In the genomic region with DNA sequence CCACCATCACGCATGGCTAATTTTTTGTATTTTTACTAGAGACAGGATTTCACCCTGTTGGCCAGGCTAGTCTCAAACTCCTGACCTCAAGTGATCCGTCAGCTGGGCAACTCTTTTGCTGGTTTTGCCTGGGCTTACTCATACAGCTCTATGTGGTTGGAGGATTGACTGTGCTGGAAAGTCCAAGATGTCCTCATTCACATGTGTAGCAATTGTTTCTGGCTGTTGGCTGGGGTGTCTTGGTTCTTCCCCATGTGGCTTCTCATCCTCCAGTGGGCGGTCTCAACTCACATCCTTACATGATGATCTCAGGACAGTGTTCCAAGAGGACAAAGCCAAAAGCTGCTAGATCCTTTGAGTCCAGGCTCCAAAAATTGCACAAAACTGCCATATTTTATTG, we compare ENCODE assay signal across 12 cellular contexts. TPM values are rescaled to one million over a fixed set of nuclear protein-coding genes. Genes with fewer than 3 reads are reported as not detected.
DNase-seq lines count a peak whose midpoint lies in the region; ATAC-seq and TF ChIP-seq lines count a peak whose summit lies in the region.
"Had no signal": no experiment of that assay in that cellular context is flagged by ENCODE, and none has a peak within 500 bp of the region (broad histone marks: within the 10 kb centered on the region; RNA-seq: fewer than 3 reads in every experiment).

No MANE protein-coding gene starts in this region.

- CTCF ChIA-PET in PC-9 (lab: Charles Lee), result no interaction called here

- H3K4me1 ChIP-seq in upper lobe of left lung (no peaks in the 10 kb centered on the region), PC-9 (replicated peaks; ENCODE audit: insufficient read depth) (no peaks in the 10 kb centered on the region)
- H3K4me1 ChIP-seq: tibial artery had no signal

- intact Hi-C loops in PC-9 (cut with micrococcal nuclease; ENCODE audit: unreplicated experiment), result no loop called here

- H3K27me3 ChIP-seq in upper lobe of left lung (no peaks in the 10 kb centered on the region), PC-9 (ENCODE audit: insufficient read depth, low read depth) (no peaks in the 10 kb centered on the region)
- H3K27me3 ChIP-seq: tibial artery had no signal

- no peak for TF ChIP-seq POLR2A in upper lobe of left lung (IDR thresholded peaks at IDR 0.05)

- H3K27ac ChIP-seq in upper lobe of left lung (no peak overlapping the region), PC-9 (no peak overlapping the region)
- H3K27ac ChIP-seq: tibial artery had no signal

- no peaks in the 10 kb centered on the region for H3K79me2 ChIP-seq in PC-9 (ENCODE audit: low read depth)

- TF ChIP-seq EP300 in upper lobe of left lung (IDR thresholded peaks at IDR 0.05), result no peak

- TF ChIP-seq CTCF in upper lobe of left lung (IDR thresholded peaks at IDR 0.05) (no peak), PC-9 (conservative IDR thresholded peaks at IDR 0.05) (no peak)

- POLR2A ChIA-PET in PC-9 (lab: Charles Lee; ENCODE audit: unreplicated experiment), result no interaction called here

- H3K9me3 ChIP-seq in upper lobe of left lung (peaks cover 0 to 5% (median 0%) of the 10 kb centered on the region in 4 donors), PC-9 (ENCODE audit: insufficient read depth, low read depth) (no peaks in the 10 kb centered on the region)

- peak; percentile 61 for DNase-seq in kidney tubule cell (ENCODE audit: low spot score)
- DNase-seq in upper lobe of left lung, result no peak
- DNase-seq in C1 segment of cervical spinal cord (lab: John Stamatoyannopoulos, UW), result no peak
- no peak for DNase-seq in PC-9
- DNase-seq: NCI-H446 treated with DMSO at 0.1 percent for 48 hours, tibial artery had no signal

- H3F3A ChIP-seq in PC-9 (ENCODE audit: insufficient read depth, low read depth), result no peaks in the 10 kb centered on the region

- H4K20me1 ChIP-seq in PC-9 (ENCODE audit: insufficient read depth), result no peaks in the 10 kb centered on the region

- no TSS peak for BruUV-seq in PC-9 (replicated peaks; lab: Mats Ljungman, UMichigan)

- no peak overlapping the region for H2AFZ ChIP-seq in PC-9

- H3K36me3 ChIP-seq in upper lobe of left lung (no peaks in the 10 kb centered on the region), PC-9 (ENCODE audit: low read depth) (no peaks in the 10 kb centered on the region)
- H3K36me3 ChIP-seq: tibial artery had no signal

- WGBS in upper lobe of left lung, 2 donors, result 86 to 96% methylated on average over 3 of the region's 3 CpGs

- peak; percentile 97 for ATAC-seq in GM18868 (IDR thresholded peaks at IDR 0.05; ENCODE audit: unreplicated experiment)
- ATAC-seq in GM21576 (IDR thresholded peaks at IDR 0.05; ENCODE audit: unreplicated experiment), result peak; percentile 55
- ATAC-seq in HG03432 (IDR thresholded peaks at IDR 0.05; ENCODE audit: unreplicated experiment), result peak; percentile 95
- no peak for ATAC-seq in upper lobe of left lung (ENCODE audit: low FRiP score in 2 of 2)
- no peak for ATAC-seq in SK-N-SH treated with all-trans-retinoic acid at 6 μM for 48 hours

- H3K9me2 ChIP-seq in PC-9 (ENCODE audit: insufficient read depth), result no peaks in the 10 kb centered on the region

- H3K4me3 ChIP-seq in upper lobe of left lung, result no peak overlapping the region
- H3K4me3 ChIP-seq in PC-9, result no peak overlapping the region
- H3K4me3 ChIP-seq: tibial artery had no signal

- no peak overlapping the region for H3K4me2 ChIP-seq in PC-9

TF ChIP-seq in SK-N-SH treated with all-trans-retinoic acid at 6 μM for 48 hours, 23 proteins besides CTCF, POLR2A, EP300 and RAD21:
- TF ChIP-seq PPARA (CRISPR knock-in tag; IDR thresholded peaks at IDR 0.05; ENCODE audit: borderline replicate concordance) (no peak), ZC3H10 (CRISPR knock-in tag; IDR thresholded peaks at IDR 0.05) (no peak), ZNF565 (CRISPR knock-in tag; conservative IDR thresholded peaks at IDR 0.05; ENCODE audit: low read depth) (no peak), GLIS3 (CRISPR knock-in tag; IDR thresholded peaks at IDR 0.05) (no peak), ISL1 (CRISPR knock-in tag; IDR thresholded peaks at IDR 0.05) (no peak), OSR1 (CRISPR knock-in tag; IDR thresholded peaks at IDR 0.05) (no peak), ZNF70 (CRISPR knock-in tag; IDR thresholded peaks at IDR 0.05) (no peak), ZNF8 (CRISPR knock-in tag; IDR thresholded peaks at IDR 0.05) (no peak), TCF4 (CRISPR knock-in tag; IDR thresholded peaks at IDR 0.05; ENCODE audit: borderline replicate concordance) (no peak), ARNTL (CRISPR knock-in tag; IDR thresholded peaks at IDR 0.05; ENCODE audit: borderline replicate concordance, low read depth) (no peak), RARB (CRISPR knock-in tag; IDR thresholded peaks at IDR 0.05) (no peak), TOX (CRISPR knock-in tag; IDR thresholded peaks at IDR 0.05; ENCODE audit: borderline replicate concordance) (no peak), ZFP30 (CRISPR knock-in tag; IDR thresholded peaks at IDR 0.05) (no peak), BACH2 (CRISPR knock-in tag; IDR thresholded peaks at IDR 0.05; ENCODE audit: borderline replicate concordance) (no peak), ZFP3 (CRISPR knock-in tag; IDR thresholded peaks at IDR 0.05) (no peak), ESRRG (CRISPR knock-in tag; IDR thresholded peaks at IDR 0.05) (no peak)
- TF ChIP-seq, protein P1, sequence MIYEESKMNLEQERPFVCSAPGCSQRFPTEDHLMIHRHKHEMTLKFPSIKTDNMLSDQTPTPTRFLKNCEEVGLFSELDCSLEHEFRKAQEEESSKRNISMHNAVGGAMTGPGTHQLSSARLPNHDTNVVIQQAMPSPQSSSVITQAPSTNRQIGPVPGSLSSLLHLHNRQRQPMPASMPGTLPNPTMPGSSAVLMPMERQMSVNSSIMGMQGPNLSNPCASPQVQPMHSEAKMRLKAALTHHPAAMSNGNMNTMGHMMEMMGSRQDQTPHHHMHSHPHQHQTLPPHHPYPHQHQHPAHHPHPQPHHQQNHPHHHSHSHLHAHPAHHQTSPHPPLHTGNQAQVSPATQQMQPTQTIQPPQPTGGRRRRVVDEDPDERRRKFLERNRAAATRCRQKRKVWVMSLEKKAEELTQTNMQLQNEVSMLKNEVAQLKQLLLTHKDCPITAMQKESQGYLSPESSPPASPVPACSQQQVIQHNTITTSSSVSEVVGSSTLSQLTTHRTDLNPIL (CRISPR knock-in tag; IDR thresholded peaks at IDR 0.05; ENCODE audit: low read depth), result no peak

RNA-seq across cellular contexts. Expression of a gene that starts 53.3 kb away (rescaled TPM):
- not detected for total RNA-seq in upper lobe of left lung
- total RNA-seq in PC-9 (2021), result not detected in 2 replicates
- total RNA-seq: chondrocyte, H1 had no signal

Comparison
In these comparisons a context has a peak if more than half of its experiments do, and no peak if none do; other contexts are left out.
1. ATAC-seq: peak in GM18868 (single experiment), GM21576 (single experiment) and HG03432 (single experiment); none in upper lobe of left lung (0 of 2) and SK-N-SH treated with all-trans-retinoic acid at 6 μM for 48 hours (single experiment).